ENCODE assay signal across 1 cellular context in the genomic region with DNA sequence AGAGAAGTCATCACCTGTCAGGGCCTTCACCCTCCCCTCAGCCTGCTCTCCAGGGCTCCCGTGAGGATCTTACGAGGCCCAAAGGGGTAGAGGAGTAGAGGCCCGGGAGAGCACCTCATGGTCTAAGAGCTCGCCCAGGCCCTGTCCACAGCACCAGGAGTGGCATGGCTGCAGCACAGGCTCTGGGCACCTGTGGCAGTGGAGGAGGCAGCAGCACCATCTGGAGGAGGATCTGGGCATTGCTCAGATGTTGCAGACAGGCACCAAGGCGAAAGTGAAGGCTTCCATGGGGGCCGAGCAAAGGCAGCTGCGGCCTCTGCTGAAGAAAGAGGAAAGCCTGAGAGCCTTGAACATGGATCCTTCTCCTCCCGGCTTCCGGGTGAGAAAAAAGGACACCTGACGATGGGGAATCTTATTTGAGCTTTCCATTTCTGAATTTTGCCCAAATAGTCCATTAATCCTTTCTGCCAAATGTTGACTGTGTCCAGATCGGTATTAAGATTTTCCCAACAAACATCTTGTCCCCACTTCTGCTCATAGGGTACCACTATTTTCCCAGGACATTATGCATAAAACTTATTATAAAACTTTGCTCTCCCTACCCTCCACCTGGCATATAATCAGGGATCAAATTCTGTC.
A peak's percentile ranks its signal among the peaks of the same experiment; 100 is the strongest.
TF ChIP-seq lines count a peak whose summit lies in the region.

No MANE protein-coding gene starts in this region.

TF ChIP-seq in H1, 55 proteins besides CTCF, POLR2A, EP300 and RAD21 (continued from another document):
- TF ChIP-seq, protein P1, sequence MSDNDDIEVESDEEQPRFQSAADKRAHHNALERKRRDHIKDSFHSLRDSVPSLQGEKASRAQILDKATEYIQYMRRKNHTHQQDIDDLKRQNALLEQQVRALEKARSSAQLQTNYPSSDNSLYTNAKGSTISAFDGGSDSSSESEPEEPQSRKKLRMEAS (IDR thresholded peaks at IDR 0.05), result 0 out of 2 replicates have a peak, but pooled peaks have one; percentile 52
- no peak for TF ChIP-seq HDAC2 (IDR thresholded peaks at IDR 0.05; ENCODE audit: borderline replicate concordance in 1 of 2, low read depth in 2 of 2, low read length in 2 of 2)
TF ChIP-seq in H1: peak in this region for 2.
